In the genomic region with DNA sequence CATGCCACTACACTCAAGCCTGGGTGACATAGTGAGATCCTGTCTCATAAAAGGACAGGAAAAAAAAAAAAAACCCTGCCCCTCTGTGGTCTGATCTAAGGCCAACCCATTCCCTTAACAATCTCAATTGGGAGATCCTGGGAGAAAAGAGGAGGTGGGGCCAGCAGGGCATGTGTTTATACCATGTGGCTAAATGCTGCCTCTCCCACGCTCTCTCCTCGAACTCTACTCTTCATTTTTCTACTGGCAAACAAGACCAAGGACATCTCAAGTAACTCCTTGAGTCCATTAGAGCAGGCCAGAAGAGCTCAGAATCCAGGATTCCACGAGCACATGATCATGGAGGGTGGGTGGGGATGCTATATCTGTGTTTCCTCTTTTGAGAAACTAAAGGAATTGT, we compare ENCODE assay signal across 34 cellular contexts.
"Had no signal": no experiment of that assay in that cellular context is flagged by ENCODE, and none has a peak within 500 bp of the region (broad histone marks: within the 10 kb centered on the region; RNA-seq: fewer than 3 reads in every experiment).

No MANE protein-coding gene starts in this region.

- H3K4me3 ChIP-seq: adrenal gland, breast epithelium, cardiac muscle cell, colonic mucosa, esophagus muscularis mucosa, gastrocnemius medialis, heart left ventricle had no signal

- H3K27ac ChIP-seq: adrenal gland, breast epithelium, cardiac muscle cell, colonic mucosa, esophagus muscularis mucosa, foreskin keratinocyte, gastrocnemius medialis, heart left ventricle had no signal

- H3K36me3 ChIP-seq: adrenal gland, breast epithelium, cardiac muscle cell, colonic mucosa, esophagus muscularis mucosa, gastrocnemius medialis, heart left ventricle had no signal

- H3K4me1 ChIP-seq: adrenal gland, breast epithelium, foreskin keratinocyte, gastrocnemius medialis, heart left ventricle had no signal

- H3K4me3 Mint-ChIP-seq: activated CD4-positive, alpha-beta memory T cell treated with anti-CD3 and anti-CD28 coated beads for 36 hours; activated CD4-positive, alpha-beta T cell treated with anti-CD3 and anti-CD28 coated beads for 36 hours; activated CD4-positive, alpha-beta T cell treated with anti-CD3 and anti-CD28 coated beads, Interleukin-2, amount 10 ng/mL, durations not matched to agents 24 days and 14 days; activated CD8-positive, alpha-beta memory T cell treated with anti-CD3 and anti-CD28 coated beads, Interleukin-2, amount 10 ng/mL, durations not matched to agents 7 days and 5 days; activated CD8-positive, alpha-beta T cell treated with anti-CD3 and anti-CD28 coated beads, Interleukin-2, amount 10 ng/mL, durations not matched to agents 7 days and 5 days; activated naive CD4-positive, alpha-beta T cell treated with anti-CD3 and anti-CD28 coated beads for 36 hours; activated naive CD4-positive, alpha-beta T cell treated with anti-CD3 and anti-CD28 coated beads, Interleukin-2, amount 50 U/mL, for 24 hours; activated naive CD8-positive, alpha-beta T cell treated with anti-CD3 and anti-CD28 coated beads for 36 hours; activated naive CD8-positive, alpha-beta T cell treated with anti-CD3 and anti-CD28 coated beads, Interleukin-2, amount 50 U/mL, for 24 hours; activated T-helper 1 cell treated with anti-CD3 and anti-CD28 coated beads, Interleukin-12 subunit alpha, Interleukin-12 subunit beta, Interleukin-2, Interleukin-4 antibody, amounts not matched to agents 30 ng/mL and 10 ng/mL and 1 ng/mL, durations not matched to agents 14 hours and 24 hours and 36 hours; brain had no signal

- H3K9me3 ChIP-seq: adrenal gland, breast epithelium, colonic mucosa, esophagus muscularis mucosa, gastrocnemius medialis, heart left ventricle had no signal

- H3K27me3 ChIP-seq: adrenal gland, breast epithelium, cardiac muscle cell, colonic mucosa, esophagus muscularis mucosa, gastrocnemius medialis had no signal

- DNase-seq: activated CD4-positive, alpha-beta memory T cell treated with anti-CD3 and anti-CD28 coated beads for 36 hours; activated CD4-positive, alpha-beta T cell treated with anti-CD3 and anti-CD28 coated beads for 36 hours; activated CD4-positive, alpha-beta T cell treated with anti-CD3 and anti-CD28 coated beads, Interleukin-2, amount 10 ng/mL, durations not matched to agents 24 days and 14 days; activated CD4-positive, CD25-positive, alpha-beta regulatory T cell; activated CD4-positive, CD25-positive, alpha-beta regulatory T cell treated with anti-CD3 and anti-CD28 coated beads, Interleukin-2, amount 50 U/mL, for 72 hours; activated CD8-positive, alpha-beta memory T cell treated with anti-CD3 and anti-CD28 coated beads, Interleukin-2, amount 10 ng/mL, durations not matched to agents 7 days and 5 days; activated CD8-positive, alpha-beta memory T cell treated with anti-CD3 and anti-CD28 coated beads, Interleukin-2, amount 50 U/mL, for 4 hours; activated CD8-positive, alpha-beta T cell treated with anti-CD3 and anti-CD28 coated beads, Interleukin-2, amount 10 ng/mL, durations not matched to agents 7 days and 5 days; activated effector memory CD4-positive, alpha-beta T cell treated with anti-CD3 and anti-CD28 coated beads, Interleukin-2, amount 50 U/mL, for 16 hours; activated naive CD4-positive, alpha-beta T cell treated with anti-CD3 and anti-CD28 coated beads for 36 hours; activated naive CD8-positive, alpha-beta T cell treated with anti-CD3 and anti-CD28 coated beads for 36 hours; activated naive CD8-positive, alpha-beta T cell treated with anti-CD3 and anti-CD28 coated beads, Interleukin-2, amount 50 U/mL, for 24 hours; activated T-cell treated with anti-CD3 and anti-CD28 coated beads, Interleukin-2, amount 50 U/mL, for 1 hour; activated T-cell treated with anti-CD3 and anti-CD28 coated beads, Interleukin-2, amount 50 U/mL, for 48 hours; adrenal gland; amygdala; aorta; central memory CD4-positive, alpha-beta T cell; cerebellar nuclear complex; colonic mucosa; effector memory CD4-positive, alpha-beta T cell; erythroblast; foreskin keratinocyte; gastrocnemius medialis; glutamatergic neuron; heart left ventricle; T-helper 2 cell had no signal

- ATAC-seq: activated CD4-positive, alpha-beta T cell treated with anti-CD3 and anti-CD28 coated beads for 36 hours; activated CD8-positive, alpha-beta memory T cell treated with anti-CD3 and anti-CD28 coated beads, Interleukin-2, amount 10 ng/mL, durations not matched to agents 7 days and 5 days; activated CD8-positive, alpha-beta T cell treated with anti-CD3 and anti-CD28 coated beads, Interleukin-2, amount 10 ng/mL, durations not matched to agents 7 days and 5 days; activated naive CD8-positive, alpha-beta T cell treated with anti-CD3 and anti-CD28 coated beads, Interleukin-2, amount 50 U/mL, for 24 hours; foreskin keratinocyte; gastrocnemius medialis; heart left ventricle had no signal

- H3K27ac Mint-ChIP-seq: activated CD4-positive, alpha-beta memory T cell treated with anti-CD3 and anti-CD28 coated beads for 36 hours; activated CD4-positive, alpha-beta T cell treated with anti-CD3 and anti-CD28 coated beads for 36 hours; activated CD4-positive, alpha-beta T cell treated with anti-CD3 and anti-CD28 coated beads, Interleukin-2, amount 10 ng/mL, durations not matched to agents 24 days and 14 days; activated CD8-positive, alpha-beta memory T cell treated with anti-CD3 and anti-CD28 coated beads, Interleukin-2, amount 10 ng/mL, durations not matched to agents 7 days and 5 days; activated CD8-positive, alpha-beta T cell treated with anti-CD3 and anti-CD28 coated beads, Interleukin-2, amount 10 ng/mL, durations not matched to agents 7 days and 5 days; activated naive CD4-positive, alpha-beta T cell treated with anti-CD3 and anti-CD28 coated beads for 36 hours; activated naive CD4-positive, alpha-beta T cell treated with anti-CD3 and anti-CD28 coated beads, Interleukin-2, amount 50 U/mL, for 24 hours; activated naive CD8-positive, alpha-beta T cell treated with anti-CD3 and anti-CD28 coated beads for 36 hours; activated naive CD8-positive, alpha-beta T cell treated with anti-CD3 and anti-CD28 coated beads, Interleukin-2, amount 50 U/mL, for 24 hours; activated T-helper 1 cell treated with anti-CD3 and anti-CD28 coated beads, Interleukin-12 subunit alpha, Interleukin-12 subunit beta, Interleukin-2, Interleukin-4 antibody, amounts not matched to agents 30 ng/mL and 10 ng/mL and 1 ng/mL, durations not matched to agents 14 hours and 24 hours and 36 hours; activated T-helper 2 cell treated with anti-CD3 and anti-CD28 coated beads, Interferon-gamma antibody, Interleukin-2, Interleukin-4, amounts not matched to agents 10 μg/mL and 5 μg/mL and 100 μg/mL, durations not matched to agents 14 hours and 24 hours and 36 hours; brain had no signal

- H3K4me1 Mint-ChIP-seq: activated CD4-positive, alpha-beta T cell treated with anti-CD3 and anti-CD28 coated beads for 36 hours; activated CD4-positive, alpha-beta T cell treated with anti-CD3 and anti-CD28 coated beads, Interleukin-2, amount 10 ng/mL, durations not matched to agents 24 days and 14 days; activated CD8-positive, alpha-beta memory T cell treated with anti-CD3 and anti-CD28 coated beads, Interleukin-2, amount 10 ng/mL, durations not matched to agents 7 days and 5 days; activated naive CD4-positive, alpha-beta T cell treated with anti-CD3 and anti-CD28 coated beads, Interleukin-2, amount 50 U/mL, for 24 hours; activated naive CD8-positive, alpha-beta T cell treated with anti-CD3 and anti-CD28 coated beads for 36 hours had no signal

- H3K27me3 Mint-ChIP-seq: activated CD4-positive, alpha-beta T cell treated with anti-CD3 and anti-CD28 coated beads, Interleukin-2, amount 10 ng/mL, durations not matched to agents 24 days and 14 days; activated naive CD4-positive, alpha-beta T cell treated with anti-CD3 and anti-CD28 coated beads, Interleukin-2, amount 50 U/mL, for 24 hours; activated naive CD8-positive, alpha-beta T cell treated with anti-CD3 and anti-CD28 coated beads for 36 hours; brain had no signal

- H3K9me3 Mint-ChIP-seq: activated CD4-positive, alpha-beta memory T cell treated with anti-CD3 and anti-CD28 coated beads for 36 hours; activated CD4-positive, alpha-beta T cell treated with anti-CD3 and anti-CD28 coated beads, Interleukin-2, amount 10 ng/mL, durations not matched to agents 24 days and 14 days; activated naive CD4-positive, alpha-beta T cell treated with anti-CD3 and anti-CD28 coated beads for 36 hours; activated naive CD4-positive, alpha-beta T cell treated with anti-CD3 and anti-CD28 coated beads, Interleukin-2, amount 50 U/mL, for 24 hours; activated naive CD8-positive, alpha-beta T cell treated with anti-CD3 and anti-CD28 coated beads for 36 hours; activated naive CD8-positive, alpha-beta T cell treated with anti-CD3 and anti-CD28 coated beads, Interleukin-2, amount 50 U/mL, for 24 hours; activated T-helper 1 cell treated with anti-CD3 and anti-CD28 coated beads, Interleukin-12 subunit alpha, Interleukin-12 subunit beta, Interleukin-2, Interleukin-4 antibody, amounts not matched to agents 30 ng/mL and 10 ng/mL and 1 ng/mL, durations not matched to agents 14 hours and 24 hours and 36 hours; activated T-helper 2 cell treated with anti-CD3 and anti-CD28 coated beads, Interferon-gamma antibody, Interleukin-2, Interleukin-4, amounts not matched to agents 10 μg/mL and 5 μg/mL and 100 μg/mL, durations not matched to agents 14 hours and 24 hours and 36 hours; brain had no signal

- H3K36me3 Mint-ChIP-seq: activated CD4-positive, alpha-beta memory T cell treated with anti-CD3 and anti-CD28 coated beads for 36 hours; activated CD8-positive, alpha-beta memory T cell treated with anti-CD3 and anti-CD28 coated beads, Interleukin-2, amount 10 ng/mL, durations not matched to agents 7 days and 5 days; activated naive CD4-positive, alpha-beta T cell treated with anti-CD3 and anti-CD28 coated beads, Interleukin-2, amount 50 U/mL, for 24 hours; activated naive CD8-positive, alpha-beta T cell treated with anti-CD3 and anti-CD28 coated beads for 36 hours; brain had no signal
